8 cellular contexts compared by ENCODE assay signal in genomic region chr11:131638889-131639288, GRCh38.
"Had no signal": no experiment of that assay in that cellular context is flagged by ENCODE, and none has a peak within 500 bp of the region (broad histone marks: within the 10 kb centered on the region; RNA-seq: fewer than 3 reads in every experiment).

No MANE protein-coding gene starts in this region.

- H3K27ac ChIP-seq: HL-60 had no signal

- H3K9me3 Mint-ChIP-seq: GM23338, HFFc6 had no signal

- H3K36me3 Mint-ChIP-seq: IgD-negative memory B cell had no signal

- H2AFZ ChIP-seq: GM23338 had no signal

- H3K4me1 ChIP-seq: HAP-1 had no signal

- H3K4me1 Mint-ChIP-seq: IgD-negative memory B cell had no signal

- H3K27me3 Mint-ChIP-seq: IgD-negative memory B cell had no signal

- H3K36me3 ChIP-seq: HAP-1 had no signal

- H3K4me3 ChIP-seq: GM23338, HAP-1 had no signal

- H3K4me3 Mint-ChIP-seq: GM23338, HFFc6, IgD-negative memory B cell had no signal

- H3K4me2 ChIP-seq: GM23338 had no signal

- ATAC-seq: GM23338, HCT116, HepG2 had no signal

- H3K9me3 ChIP-seq: HAP-1 had no signal

- H3K27ac Mint-ChIP-seq: GM23338, HFFc6, IgD-negative memory B cell had no signal

- DNase-seq: H7, HFFc6 had no signal

- FAIRE-seq: HepG2 had no signal
